8 cellular contexts compared by ENCODE assay signal in the genomic region with DNA sequence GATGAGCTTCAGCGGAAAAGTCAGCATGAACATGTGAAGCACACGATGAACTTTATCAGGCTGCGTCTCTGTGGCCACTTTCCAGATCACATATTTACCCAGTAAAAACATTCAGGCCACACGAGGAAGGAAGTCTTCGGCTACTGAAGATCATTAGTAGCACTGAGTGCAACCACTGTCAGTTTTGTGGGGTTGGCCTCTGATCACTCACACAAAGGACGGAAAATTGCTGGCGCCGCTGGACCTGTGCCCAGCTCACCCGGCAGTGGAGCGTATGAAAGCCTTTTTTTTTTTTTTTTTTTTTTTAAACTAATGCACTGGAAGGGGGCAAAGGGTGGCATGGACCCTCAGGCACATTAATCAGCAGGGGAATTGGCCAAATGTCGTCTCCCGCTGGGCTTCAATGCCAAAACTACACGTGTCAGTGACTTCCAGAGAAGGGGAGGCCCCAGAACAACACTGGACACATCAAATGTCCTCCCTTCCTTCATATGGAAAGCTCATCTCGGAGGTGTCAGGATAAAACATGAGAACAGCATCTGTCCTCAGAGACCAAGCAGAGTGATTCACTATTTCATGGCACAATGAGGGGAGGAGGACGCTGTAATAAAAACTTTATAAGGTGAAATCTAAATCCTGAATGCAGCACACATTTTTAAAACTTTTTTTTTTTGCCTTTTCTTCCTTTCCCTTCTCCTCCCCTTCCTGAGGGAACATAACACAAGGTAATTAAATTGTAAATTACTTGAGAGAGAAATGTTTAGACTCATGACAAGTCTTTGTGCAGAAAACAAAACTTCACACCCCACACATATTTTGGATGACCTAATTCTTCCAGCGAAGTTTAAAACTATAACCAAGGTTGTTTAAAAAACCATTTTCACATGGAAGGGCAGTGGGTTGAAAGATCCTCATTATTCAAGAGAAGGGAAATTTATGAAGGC.
DNase-seq lines count a peak whose midpoint lies in the region; ATAC-seq and TF ChIP-seq lines count a peak whose summit lies in the region.

No MANE protein-coding gene starts in this region.

- H3K27ac ChIP-seq in coronary artery: peak overlapping the region; percentile 25 to 27

- H3K4me3 ChIP-seq in AG10803 (ENCODE audit: low read length): no peak overlapping the region
- peak overlapping the region; percentile 55 for H3K4me3 ChIP-seq in coronary artery

- ATAC-seq in GM18861 (IDR thresholded peaks at IDR 0.05; ENCODE audit: unreplicated experiment) (no peak), GM19395 (IDR thresholded peaks at IDR 0.05; ENCODE audit: unreplicated experiment) (no peak)

- TF ChIP-seq CTCF in AG10803 (conservative IDR thresholded peaks at IDR 0.05; ENCODE audit: low read length) (no peak), coronary artery (IDR thresholded peaks at IDR 0.05) (no peak)

- peak; percentile 16 for DNase-seq in AG10803 (ENCODE audit: low read depth)
- DNase-seq in NCI-H146 (lab: John Stamatoyannopoulos, UW): peak; percentile 91
- DNase-seq in coronary artery (ENCODE audit: low spot score): no peak
- DNase-seq in lung microvascular endothelial cell (ENCODE audit: low read depth in 2 of 2): peak; percentile 89 to 96
- no peak for DNase-seq in OCI-M2 (lab: John Stamatoyannopoulos, UW; ENCODE audit: unreplicated experiment)
- DNase-seq in activated T-cell treated with anti-CD3 and anti-CD28 coated beads, Interleukin-2, amount 50 U/mL, for 1 hour: no peak

Comparison
In these comparisons a context has a peak if more than half of its experiments do, and no peak if none do; other contexts are left out.
1. DNase-seq: peak in AG10803 (single experiment), NCI-H146 (single experiment) and lung microvascular endothelial cell (2 of 2); none in coronary artery (single experiment), OCI-M2 (single experiment) and activated T-cell treated with anti-CD3 and anti-CD28 coated beads, Interleukin-2, amount 50 U/mL, for 1 hour (single experiment).